Comparison of ENCODE assay signal across 26 cellular contexts in the genomic region with DNA sequence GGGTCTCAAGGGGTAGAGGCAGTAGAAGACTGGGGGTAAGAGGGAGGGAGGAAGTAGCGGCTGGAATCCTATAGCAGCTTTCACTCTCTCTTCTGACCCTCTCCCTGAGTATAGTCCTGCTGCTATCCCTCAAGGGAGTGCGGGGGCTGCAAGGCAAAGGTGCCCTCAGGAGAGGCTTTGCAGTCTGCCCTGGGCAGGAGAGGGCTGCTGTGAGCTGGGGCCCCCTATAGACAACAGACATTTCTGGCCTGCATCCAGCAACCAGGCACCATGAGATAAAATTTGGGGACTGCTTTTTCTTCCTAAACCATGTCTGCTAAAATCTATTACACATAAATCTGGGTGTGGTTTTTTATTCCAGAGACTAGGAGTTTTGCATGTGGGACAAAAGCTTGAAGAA. TPM values are rescaled to one million over a fixed set of nuclear protein-coding genes. Genes with fewer than 3 reads are reported as not detected.
DNase-seq lines count a peak whose midpoint lies in the region; ATAC-seq and TF ChIP-seq lines count a peak whose summit lies in the region.
"Had no signal": no experiment of that assay in that cellular context is flagged by ENCODE, and none has a peak within 500 bp of the region (broad histone marks: within the 10 kb centered on the region; RNA-seq: fewer than 3 reads in every experiment).

No MANE protein-coding gene starts in this region.

- H3K27ac Mint-ChIP-seq in activated naive CD4-positive, alpha-beta T cell treated with anti-CD3 and anti-CD28 coated beads, Interleukin-2, amount 10 ng/mL, durations not matched to agents 7 days and 5 days = peak overlapping the region; percentile 29
- H3K27ac Mint-ChIP-seq in activated naive CD4-positive, alpha-beta T cell treated with anti-CD3 and anti-CD28 coated beads for 36 hours = no peak overlapping the region
- peak overlapping the region; percentile 7 for H3K27ac Mint-ChIP-seq in central memory CD8-positive, alpha-beta T cell (ENCODE audit: low read depth)
- peak overlapping the region; percentile 4 for H3K27ac Mint-ChIP-seq in stimulated activated effector memory CD8-positive, alpha-beta T cell treated with anti-CD3 and anti-CD28 coated beads, Interleukin-12 subunit alpha, Interleukin-12 subunit beta, amount 100 ng/mL, for 72 hours

- no peak for DNase-seq in activated naive CD4-positive, alpha-beta T cell treated with anti-CD3 and anti-CD28 coated beads, Interleukin-2, amount 10 ng/mL, durations not matched to agents 7 days and 5 days
- no peak for DNase-seq in activated naive CD4-positive, alpha-beta T cell treated with anti-CD3 and anti-CD28 coated beads for 36 hours
- DNase-seq in OCI-LY7 (ENCODE audit: low spot score) (no peak), KG1 (lab: John Stamatoyannopoulos, UW) (no peak), hepatic stellate cell (ENCODE audit: low spot score) (no peak)
- no peak for DNase-seq in central memory CD8-positive, alpha-beta T cell (ENCODE audit: low spot score in 2 of 2)
- no peak for DNase-seq in stimulated activated effector memory CD8-positive, alpha-beta T cell treated with anti-CD3 and anti-CD28 coated beads, Interleukin-12 subunit alpha, Interleukin-12 subunit beta, amount 100 ng/mL, for 72 hours (ENCODE audit: low spot score in 2 of 2)
- DNase-seq: activated gamma-delta T cell treated with Interleukin-2 at 50 U/mL for 16 hours; amygdala; brain microvascular endothelial cell; CD8-positive, alpha-beta memory T cell; HCEC 1CT; Kasumi-1; mesenchymal stem cell; NCI-H1417 treated with DMSO at 0.1 percent for 48 hours; NCI-H2029 treated with DMSO at 0.1 percent for 48 hours; NCI-H524; small intestine; stomach; T-helper 2 cell had no signal

- POLR2A ChIA-PET in OCI-LY7 (lab: Charles Lee) = no interaction called here

- no peak overlapping the region for H3K4me3 ChIP-seq in OCI-LY7 (ENCODE audit: low read depth, low read length, poor library complexity, severe bottlenecking)
- H3K4me3 ChIP-seq: right atrium auricular region, SK-N-MC, stomach had no signal

- no peaks in the 10 kb centered on the region for H3K9me3 ChIP-seq in OCI-LY7 (ENCODE audit: low read length)
- H3K9me3 ChIP-seq: right atrium auricular region, stomach had no signal

- BruUV-seq in OCI-LY7 (replicated peaks; lab: Mats Ljungman, UMichigan) = no TSS peak

- CTCF ChIA-PET in activated naive CD4-positive, alpha-beta T cell treated with anti-CD3 and anti-CD28 coated beads, Interleukin-2, amount 10 ng/mL, durations not matched to agents 7 days and 5 days (lab: Charles Lee) = no interaction called here
- CTCF ChIA-PET in activated naive CD4-positive, alpha-beta T cell treated with anti-CD3 and anti-CD28 coated beads for 36 hours (lab: Charles Lee) = no interaction called here
- CTCF ChIA-PET in OCI-LY7 (lab: Charles Lee; ENCODE audit: unreplicated experiment) = no interaction called here

- 0 out of 2 replicates have a peak, but pooled peaks have one; percentile 11 for TF ChIP-seq CTCF in OCI-LY7 (conservative IDR thresholded peaks at IDR 0.05; ENCODE audit: low read length)

- peaks cover 93% of the 10 kb centered on the region for H3K36me3 ChIP-seq in OCI-LY7 (ENCODE audit: insufficient read depth, low read length)

- no peaks in the 10 kb centered on the region for H3K9me3 Mint-ChIP-seq in activated naive CD4-positive, alpha-beta T cell treated with anti-CD3 and anti-CD28 coated beads, Interleukin-2, amount 10 ng/mL, durations not matched to agents 7 days and 5 days
- no peaks in the 10 kb centered on the region for H3K9me3 Mint-ChIP-seq in activated naive CD4-positive, alpha-beta T cell treated with anti-CD3 and anti-CD28 coated beads for 36 hours
- H3K9me3 Mint-ChIP-seq in central memory CD8-positive, alpha-beta T cell = no peaks in the 10 kb centered on the region
- H3K9me3 Mint-ChIP-seq in stimulated activated effector memory CD8-positive, alpha-beta T cell treated with anti-CD3 and anti-CD28 coated beads, Interleukin-12 subunit alpha, Interleukin-12 subunit beta, amount 100 ng/mL, for 72 hours = no peaks in the 10 kb centered on the region
- H3K9me3 Mint-ChIP-seq: CD8-positive, alpha-beta memory T cell had no signal

- H3K4me1 Mint-ChIP-seq in activated naive CD4-positive, alpha-beta T cell treated with anti-CD3 and anti-CD28 coated beads, Interleukin-2, amount 10 ng/mL, durations not matched to agents 7 days and 5 days = peaks cover 20% of the 10 kb centered on the region
- peaks cover 12% of the 10 kb centered on the region for H3K4me1 Mint-ChIP-seq in activated naive CD4-positive, alpha-beta T cell treated with anti-CD3 and anti-CD28 coated beads for 36 hours (ENCODE audit: low read depth)
- peaks cover 42% of the 10 kb centered on the region for H3K4me1 Mint-ChIP-seq in central memory CD8-positive, alpha-beta T cell
- H3K4me1 Mint-ChIP-seq in stimulated activated effector memory CD8-positive, alpha-beta T cell treated with anti-CD3 and anti-CD28 coated beads, Interleukin-12 subunit alpha, Interleukin-12 subunit beta, amount 100 ng/mL, for 72 hours = peaks cover 31% of the 10 kb centered on the region

- ATAC-seq in central memory CD8-positive, alpha-beta T cell (replicated peaks; ENCODE audit: extremely low read depth, poor library complexity, severe bottlenecking) = no peak
- no peak for ATAC-seq in stimulated activated effector memory CD8-positive, alpha-beta T cell treated with anti-CD3 and anti-CD28 coated beads, Interleukin-12 subunit alpha, Interleukin-12 subunit beta, amount 100 ng/mL, for 72 hours
- ATAC-seq: HepG2, left lobe of liver had no signal

- intact Hi-C loops in activated naive CD4-positive, alpha-beta T cell treated with anti-CD3 and anti-CD28 coated beads for 36 hours (cut with micrococcal nuclease) = no loop called here
- intact Hi-C loops in OCI-LY7 (cut with micrococcal nuclease; ENCODE audit: unreplicated experiment) = no loop called here

- H3K79me2 ChIP-seq in OCI-LY7 (ENCODE audit: insufficient read depth, low read depth, low read length) = no peaks in the 10 kb centered on the region
- H3K79me2 ChIP-seq: parathyroid adenoma had no signal

- no peak overlapping the region for H3K4me3 Mint-ChIP-seq in activated naive CD4-positive, alpha-beta T cell treated with anti-CD3 and anti-CD28 coated beads, Interleukin-2, amount 10 ng/mL, durations not matched to agents 7 days and 5 days
- H3K4me3 Mint-ChIP-seq in activated naive CD4-positive, alpha-beta T cell treated with anti-CD3 and anti-CD28 coated beads for 36 hours = no peak overlapping the region
- H3K4me3 Mint-ChIP-seq in central memory CD8-positive, alpha-beta T cell = no peak overlapping the region
- no peak overlapping the region for H3K4me3 Mint-ChIP-seq in stimulated activated effector memory CD8-positive, alpha-beta T cell treated with anti-CD3 and anti-CD28 coated beads, Interleukin-12 subunit alpha, Interleukin-12 subunit beta, amount 100 ng/mL, for 72 hours
- H3K4me3 Mint-ChIP-seq: CD8-positive, alpha-beta memory T cell had no signal

- H3K36me3 Mint-ChIP-seq in activated naive CD4-positive, alpha-beta T cell treated with anti-CD3 and anti-CD28 coated beads, Interleukin-2, amount 10 ng/mL, durations not matched to agents 7 days and 5 days = peaks cover 73% of the 10 kb centered on the region
- peaks cover 42% of the 10 kb centered on the region for H3K36me3 Mint-ChIP-seq in activated naive CD4-positive, alpha-beta T cell treated with anti-CD3 and anti-CD28 coated beads for 36 hours (ENCODE audit: low read depth)
- peaks cover 76% of the 10 kb centered on the region for H3K36me3 Mint-ChIP-seq in central memory CD8-positive, alpha-beta T cell (ENCODE audit: insufficient read depth)
- peaks cover 100% of the 10 kb centered on the region for H3K36me3 Mint-ChIP-seq in stimulated activated effector memory CD8-positive, alpha-beta T cell treated with anti-CD3 and anti-CD28 coated beads, Interleukin-12 subunit alpha, Interleukin-12 subunit beta, amount 100 ng/mL, for 72 hours

- H4K20me1 ChIP-seq in OCI-LY7 (ENCODE audit: insufficient read depth, low read length) = no peaks in the 10 kb centered on the region

- no peak overlapping the region for H3K4me2 ChIP-seq in OCI-LY7 (ENCODE audit: low read length)

- no peaks in the 10 kb centered on the region for H3K9me2 ChIP-seq in OCI-LY7 (ENCODE audit: insufficient read depth, low read length)

- H3K27me3 Mint-ChIP-seq in activated naive CD4-positive, alpha-beta T cell treated with anti-CD3 and anti-CD28 coated beads, Interleukin-2, amount 10 ng/mL, durations not matched to agents 7 days and 5 days = no peaks in the 10 kb centered on the region
- no peaks in the 10 kb centered on the region for H3K27me3 Mint-ChIP-seq in activated naive CD4-positive, alpha-beta T cell treated with anti-CD3 and anti-CD28 coated beads for 36 hours (ENCODE audit: low read depth)
- H3K27me3 Mint-ChIP-seq in central memory CD8-positive, alpha-beta T cell = no peaks in the 10 kb centered on the region
- H3K27me3 Mint-ChIP-seq: CD8-positive, alpha-beta memory T cell had no signal

- no peak overlapping the region for H2AFZ ChIP-seq in OCI-LY7 (ENCODE audit: low read length)
- H2AFZ ChIP-seq: parathyroid adenoma had no signal

- H3K27ac ChIP-seq in OCI-LY7 (ENCODE audit: low read depth, low read length, poor library complexity, severe bottlenecking) = no peak overlapping the region
- H3K27ac ChIP-seq: brain microvascular endothelial cell, parathyroid adenoma, right atrium auricular region, SK-N-MC, stomach had no signal

- H3K4me1 ChIP-seq in OCI-LY7 (ENCODE audit: insufficient read depth, low read length, poor library complexity, severe bottlenecking) = peaks cover 12% of the 10 kb centered on the region
- H3K4me1 ChIP-seq: parathyroid adenoma, right atrium auricular region, stomach had no signal

RNA-seq across cellular contexts. Expression of gene SACM1L, which starts 48.0 kb away (rescaled TPM):
- 10 to 100 TPM; 44.9 to 51.0 TPM for total RNA-seq in activated naive CD4-positive, alpha-beta T cell treated with anti-CD3 and anti-CD28 coated beads for 36 hours
- total RNA-seq in OCI-LY7 (2014; rRNA removed; shearing (Covaris generic)) = 35.5 and 35.9 TPM in 2 replicates
- total RNA-seq in OCI-LY7 (2022) = 54.9 and 59.4 TPM in 2 replicates

RNA-seq across cellular contexts. Expression of gene SLC6A20, which starts 59.1 kb away (rescaled TPM):
- total RNA-seq in activated naive CD4-positive, alpha-beta T cell treated with anti-CD3 and anti-CD28 coated beads for 36 hours = not detected
- total RNA-seq in OCI-LY7 (2014; rRNA removed; shearing (Covaris generic)) = not detected in 2 replicates
- total RNA-seq in OCI-LY7 (2022) = not detected in 2 replicates
- total RNA-seq: CD8-positive, alpha-beta memory T cell; Daoy; HepG2; right atrium auricular region had no signal
